In genomic region chr19:34732548-34733255, GRCh38 we compare ENCODE assay signal across 1 cellular context.
TF ChIP-seq lines count a peak whose summit lies in the region.

No MANE protein-coding gene starts in this region.

TF ChIP-seq in liver, 16 proteins besides CTCF, POLR2A, EP300 and RAD21:
- TF ChIP-seq TAF1 (conservative IDR thresholded peaks at IDR 0.05) (no peak), RXRA (IDR thresholded peaks at IDR 0.05) (no peak), YY1 (IDR thresholded peaks at IDR 0.05) (no peak), NR2F2 (IDR thresholded peaks at IDR 0.05) (no peak), REST (IDR thresholded peaks at IDR 0.05) (no peak), ATF3 (IDR thresholded peaks at IDR 0.05) (no peak), ZBTB33 (IDR thresholded peaks at IDR 0.05) (no peak), JUND (IDR thresholded peaks at IDR 0.05) (no peak), MAX (IDR thresholded peaks at IDR 0.05) (no peak), HNF4G (IDR thresholded peaks at IDR 0.05) (no peak), GABPA (IDR thresholded peaks at IDR 0.05 in 1 of 2, conservative IDR thresholded peaks at IDR 0.05 in 1 of 2) (no peak), SP1 (IDR thresholded peaks at IDR 0.05) (no peak), FOXA2 (IDR thresholded peaks at IDR 0.05) (no peak), HNF4A (conservative IDR thresholded peaks at IDR 0.05) (no peak), FOXA1 (IDR thresholded peaks at IDR 0.05) (no peak), EGR1 (IDR thresholded peaks at IDR 0.05; ENCODE audit: low read depth in 2 of 2) (no peak)
